ENCODE assay signal across 11 cellular contexts in the genomic region with DNA sequence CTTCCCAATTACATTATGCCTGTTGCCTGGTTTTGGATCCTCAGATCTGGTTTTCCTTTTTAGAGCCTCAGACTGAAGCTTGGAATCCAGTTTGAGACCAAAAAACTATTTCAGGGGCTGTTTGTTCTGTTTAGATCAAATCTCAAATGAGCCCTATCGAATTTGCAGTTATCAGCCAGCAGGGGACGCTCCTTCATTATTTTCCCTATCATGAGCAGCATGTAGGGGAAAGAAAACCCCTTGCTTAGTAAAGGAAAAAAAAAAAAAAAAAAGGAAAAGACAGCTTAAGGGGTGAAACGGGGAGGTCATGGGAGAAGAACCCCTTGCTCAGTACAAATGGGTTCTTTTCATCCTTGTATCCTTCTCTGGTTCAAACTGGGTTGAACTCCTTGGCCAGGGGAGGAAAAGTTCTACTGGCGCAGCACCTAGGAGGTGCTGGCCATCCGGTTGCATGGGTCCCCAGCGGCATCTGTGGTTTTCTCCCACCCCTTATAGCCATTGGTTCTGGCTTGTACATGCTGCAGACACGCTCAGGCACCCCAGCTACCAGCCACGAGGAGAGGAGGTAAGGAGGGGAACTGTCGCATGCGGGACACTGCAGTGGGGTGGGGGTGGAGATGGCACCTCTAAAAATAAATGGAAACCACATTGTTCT.
DNase-seq lines count a peak whose midpoint lies in the region; ATAC-seq and TF ChIP-seq lines count a peak whose summit lies in the region.
"Had no signal": no experiment of that assay in that cellular context is flagged by ENCODE, and none has a peak within 500 bp of the region (broad histone marks: within the 10 kb centered on the region; RNA-seq: fewer than 3 reads in every experiment).

No MANE protein-coding gene starts in this region.

- TF ChIP-seq CTCF in RWPE2 (IDR thresholded peaks at IDR 0.05; ENCODE audit: poor library complexity, severe bottlenecking): peak; percentile 55

- H3K36me3 ChIP-seq in RWPE2 (ENCODE audit: low read depth): no peaks in the 10 kb centered on the region

- no peak overlapping the region for H3K4me3 ChIP-seq in RWPE2 (ENCODE audit: severe bottlenecking)

- no peaks in the 10 kb centered on the region for H3K4me1 ChIP-seq in RWPE2 (ENCODE audit: insufficient read depth, poor library complexity, severe bottlenecking)

- peak; percentile 25 for DNase-seq in D341Med (ENCODE audit: low spot score)
- no peak for DNase-seq in RWPE2 (ENCODE audit: low spot score)
- DNase-seq in iPS-NIHi11 (ENCODE audit: low spot score): peak; percentile 37
- DNase-seq in NCI-H2029 treated with DMSO at 0.1 percent for 48 hours (lab: John Stamatoyannopoulos, UW): no peak
- no peak for DNase-seq in NCI-H2107 (lab: John Stamatoyannopoulos, UW)
- DNase-seq in hepatic stellate cell (ENCODE audit: low spot score): no peak
- DNase-seq: activated CD4-positive, alpha-beta memory T cell treated with anti-CD3 and anti-CD28 coated beads, Interleukin-2, amount 10 ng/mL, durations not matched to agents 7 days and 5 days; midbrain; NCI-H510A treated with DMSO at 0.1 percent for 48 hours had no signal

- ATAC-seq in HG02759 (IDR thresholded peaks at IDR 0.05; ENCODE audit: unreplicated experiment): peak; percentile 52
- ATAC-seq in RWPE2 (ENCODE audit: low read depth): no peak
- no peak for ATAC-seq in HG03045 (IDR thresholded peaks at IDR 0.05; ENCODE audit: unreplicated experiment)

- no peaks in the 10 kb centered on the region for H3K27me3 ChIP-seq in RWPE2 (ENCODE audit: insufficient read depth, poor library complexity, severe bottlenecking)

- H3K9me3 ChIP-seq in RWPE2 (ENCODE audit: severe bottlenecking): no peaks in the 10 kb centered on the region

- H3K27ac ChIP-seq in RWPE2 (ENCODE audit: poor library complexity, severe bottlenecking): no peak overlapping the region

Comparison
In these comparisons a context has a peak if more than half of its experiments do, and no peak if none do; other contexts are left out.
1. DNase-seq: peak in D341Med (single experiment) and iPS-NIHi11 (single experiment); none in RWPE2 (single experiment), NCI-H2029 treated with DMSO at 0.1 percent for 48 hours (single experiment), NCI-H2107 (single experiment) and hepatic stellate cell (single experiment).